In genomic region chr10:117005454-117006055, GRCh38 we compare ENCODE assay signal across 8 cellular contexts. TPM values are rescaled to one million over a fixed set of nuclear protein-coding genes. Genes with fewer than 3 reads are reported as not detected.
DNase-seq lines count a peak whose midpoint lies in the region; ATAC-seq, FAIRE-seq and TF ChIP-seq lines count a peak whose summit lies in the region.

No MANE protein-coding gene starts in this region.

- no peak overlapping the region for H3K27ac ChIP-seq in H9 (ENCODE audit: insufficient read length, low read depth, low read length)

- no peak overlapping the region for H3K9ac ChIP-seq in H9 (ENCODE audit: extremely low read depth, insufficient read length, low read length)

- peaks cover 4% of the 10 kb centered on the region for H3K23me2 ChIP-seq in H9 (ENCODE audit: insufficient read length, low read depth, low read length, poor library complexity, severe bottlenecking)

- H3K4me3 ChIP-seq in BE2C (ENCODE audit: low read depth, low read length), result peak overlapping the region; percentile 52

- H3K14ac ChIP-seq in H9 (ENCODE audit: insufficient read depth, low read length), result no peak overlapping the region; the same call in 1 of the 2 replicates

- 0 out of 7 replicates have a peak, but pooled peaks cover 0 to 3% (median 0%) of the 10 kb centered on the region in 3 experiments for H3K36me3 Mint-ChIP-seq in H9 (ENCODE audit: insufficient read depth in 1 of 3, low read depth in 3 of 3)

- no peak overlapping the region for H2AK5ac ChIP-seq in H9 (ENCODE audit: insufficient read length, low read length)

- H3K79me2 ChIP-seq in H9 (ENCODE audit: insufficient read depth, low read length), result no peaks in the 10 kb centered on the region

- H2BK20ac ChIP-seq in H9 (ENCODE audit: low read depth, low read length, poor library complexity, severe bottlenecking), result no peak overlapping the region

- H3K4ac ChIP-seq in H9 (ENCODE audit: low read depth, low read length), result no peak overlapping the region

- H4K5ac ChIP-seq in H9 (ENCODE audit: insufficient read length, low read depth, low read length), result no peak overlapping the region

- H3K18ac ChIP-seq in H9 (ENCODE audit: insufficient read length, low read depth, low read length), result no peak overlapping the region

- H3K9me3 ChIP-seq in BE2C (no peaks in the 10 kb centered on the region), H9 (ENCODE audit: control insufficient read depth, low read depth, low read length) (no peaks in the 10 kb centered on the region)

- H2AFZ ChIP-seq in H9 (ENCODE audit: low read length), result peak overlapping the region; percentile 2

- peaks cover 19% of the 10 kb centered on the region for H3K27me3 ChIP-seq in BE2C
- no peaks in the 10 kb centered on the region; the same call in 1 of the 2 replicates for H3K27me3 ChIP-seq in H9 (ENCODE audit: insufficient read depth, low read length)

- H3T11ph ChIP-seq in H9 (ENCODE audit: low read length), result no peak overlapping the region

- no peak overlapping the region for H2BK120ac ChIP-seq in H9 (ENCODE audit: low read depth, low read length, poor library complexity, severe bottlenecking)

- no peaks in the 10 kb centered on the region for H3K9me3 Mint-ChIP-seq in H9

- DNase-seq in BE2C (peak; percentile 13), H9 (peak; percentile 65), SK-N-DZ (ENCODE audit: low spot score) (peak; percentile 12), frontal cortex (ENCODE audit: low spot score in 2 of 2) (peak; percentile 46 to 61), omental fat pad (ENCODE audit: low spot score) (no peak), GM19239 (ENCODE audit: insufficient read length, low spot score) (no peak)

- H2BK15ac ChIP-seq in H9 (ENCODE audit: low read depth, low read length), result no peak overlapping the region

- H4K91ac ChIP-seq in H9 (ENCODE audit: insufficient read length, low read depth, low read length), result no peak overlapping the region

- peak overlapping the region; percentile 81 to 86 for H3K4me3 Mint-ChIP-seq in H9

- no peak overlapping the region for H3K23ac ChIP-seq in H9 (ENCODE audit: insufficient read length, low read depth, low read length)

- no peak overlapping the region for H3K56ac ChIP-seq in H9 (ENCODE audit: insufficient read length, low read depth, low read length)

- no peak overlapping the region for H4K8ac ChIP-seq in H9 (replicated peaks; ENCODE audit: insufficient read length, low read depth, low read length)

- H2BK12ac ChIP-seq in H9 (ENCODE audit: insufficient read length, low read depth, low read length), result no peak overlapping the region

- H4K20me1 ChIP-seq in H9 (ENCODE audit: control insufficient read depth, insufficient read depth, insufficient read length), result no peaks in the 10 kb centered on the region

- WGBS in H9 (ENCODE audit: extremely low coverage, insufficient read length, low lambda C conversion rate), result no CpG with 5 or more reads among the region's 28 CpGs

- H3K4me1 Mint-ChIP-seq in H9, result peaks cover 15 to 23% of the 10 kb centered on the region in 2 experiments

- H3K27ac Mint-ChIP-seq in H9, result no peak overlapping the region

- H3K79me1 ChIP-seq in H9 (ENCODE audit: insufficient read depth, low read depth, low read length, poor library complexity, severe bottlenecking), result no peaks in the 10 kb centered on the region

- peak; percentile 28 for ATAC-seq in omental fat pad (ENCODE audit: low FRiP score)
- ATAC-seq in HG02759 (IDR thresholded peaks at IDR 0.05; ENCODE audit: unreplicated experiment), result no peak
- ATAC-seq in GM19463 (IDR thresholded peaks at IDR 0.05; ENCODE audit: unreplicated experiment), result no peak

- peak overlapping the region; percentile 69 for H3K4me2 ChIP-seq in H9 (ENCODE audit: insufficient read depth, insufficient read length, low read length)

- no peak for FAIRE-seq in frontal cortex (lab: Jason Lieb, UNC)
- FAIRE-seq in GM19239 (lab: Jason Lieb, UNC), result no peak

- H3K27me3 Mint-ChIP-seq in H9 (ENCODE audit: low read depth), result peaks cover 7% of the 10 kb centered on the region

- H3K4me1 ChIP-seq in BE2C (no peaks in the 10 kb centered on the region), H9 (ENCODE audit: insufficient read depth, low read length) (no peaks in the 10 kb centered on the region)

- no peak overlapping the region for H2BK5ac ChIP-seq in H9 (ENCODE audit: insufficient read length, low read length)

- TF ChIP-seq CTCF in BE2C (IDR thresholded peaks at IDR 0.05; ENCODE audit: low read depth, low read length), result no peak
- TF ChIP-seq CTCF in H9 (conservative IDR thresholded peaks at IDR 0.05), result peak; percentile 37; the same call in 2 of the 3 replicates
- no peak for TF ChIP-seq CTCF in omental fat pad (IDR thresholded peaks at IDR 0.05)

- H3K36me3 ChIP-seq in BE2C, result no peaks in the 10 kb centered on the region

RNA-seq across cellular contexts. Expression of gene SHTN1, which starts 0.6 kb away (rescaled TPM):
- polyA plus RNA-seq in BE2C (2012; ENCODE audit: insufficient read depth, insufficient read length, low read depth), result not detected
- 21.3 and 22.1 TPM in 2 replicates for total RNA-seq in H9 (2021)
- polyA plus RNA-seq in SK-N-DZ (2014; cell fraction: cytosol; rRNA removed), result 0.91 and 1.2 TPM in 2 replicates
- polyA plus RNA-seq in SK-N-DZ (2014; cell fraction: nucleus; rRNA removed), result 3.1 and 6.0 TPM in 2 replicates
- 50.5 TPM for total RNA-seq in frontal cortex
- 10 to 100 TPM in 3 of 4 donors, 1 to 10 TPM in 1; 6.3 to 29.9 (median 13.9) TPM for total RNA-seq in omental fat pad

Comparison
In these comparisons a context has a peak if more than half of its experiments do, and no peak if none do; other contexts are left out.
1. DNase-seq: peak in BE2C (single experiment), H9 (single experiment), SK-N-DZ (single experiment) and frontal cortex (2 of 2); none in omental fat pad (single experiment) and GM19239 (single experiment).